ENCODE assay signal across 11 cellular contexts in genomic region chr22:26481694-26482093, GRCh38. TPM values are rescaled to one million over a fixed set of nuclear protein-coding genes. Genes with fewer than 3 reads are reported as not detected.
DNase-seq lines count a peak whose midpoint lies in the region; ATAC-seq and TF ChIP-seq lines count a peak whose summit lies in the region.
"Had no signal": no experiment of that assay in that cellular context is flagged by ENCODE, and none has a peak within 500 bp of the region (broad histone marks: within the 10 kb centered on the region; RNA-seq: fewer than 3 reads in every experiment).

No MANE protein-coding gene starts in this region.

- H2AFZ ChIP-seq in DND-41 (ENCODE audit: low read depth, low read length), result no peak overlapping the region

- H3K4me3 Mint-ChIP-seq in IgD-negative memory B cell, result peak overlapping the region; percentile 44 to 97 (median 82)
- peak overlapping the region; percentile 96 for H3K4me3 Mint-ChIP-seq in nephron progenitor cell

- TF ChIP-seq CTCF in DND-41 (IDR thresholded peaks at IDR 0.05; ENCODE audit: borderline replicate concordance, extremely low read depth, low read length, poor library complexity, severe bottlenecking) (no peak), nephron progenitor cell (IDR thresholded peaks at IDR 0.05) (no peak)

- H3K9ac ChIP-seq in DND-41 (ENCODE audit: low read depth, low read length), result peak overlapping the region; percentile 80

- no peaks in the 10 kb centered on the region for H3K27me3 ChIP-seq in DND-41 (ENCODE audit: insufficient read depth, low read length, poor library complexity)
- H3K27me3 ChIP-seq: breast epithelium had no signal

- peak overlapping the region; percentile 97 for H3K27ac ChIP-seq in DND-41 (ENCODE audit: low read length)

- DNase-seq in DND-41, result no peak
- no peak for DNase-seq in activated naive CD4-positive, alpha-beta T cell treated with anti-CD3 and anti-CD28 coated beads, Interleukin-2, amount 50 U/mL, for 72 hours (ENCODE audit: low spot score in 2 of 2)
- DNase-seq in nephron progenitor cell, result no peak
- no peak for DNase-seq in NCI-H526 treated with DMSO at 0.1 percent for 48 hours (lab: John Stamatoyannopoulos, UW)
- DNase-seq in KG1 (lab: John Stamatoyannopoulos, UW), result no peak
- no peak for DNase-seq in UCSD-AML1 (lab: John Stamatoyannopoulos, UW; ENCODE audit: unreplicated experiment)
- DNase-seq: midbrain; NCI-H526; stimulated activated CD4-positive, alpha-beta T cell treated with anti-CD3 and anti-CD28 coated beads, Interleukin-12 subunit alpha, Interleukin-12 subunit beta, amount 100 ng/mL, for 4 hours had no signal

- ATAC-seq in DND-41 (ENCODE audit: insufficient read depth, low read depth), result no peak
- ATAC-seq in activated naive CD4-positive, alpha-beta T cell treated with anti-CD3 and anti-CD28 coated beads, Interleukin-2, amount 50 U/mL, for 72 hours, result peak; percentile 8 to 36

- no peaks in the 10 kb centered on the region for H3K9me3 ChIP-seq in DND-41 (ENCODE audit: insufficient read depth, low read length, severe bottlenecking)
- H3K9me3 ChIP-seq: breast epithelium had no signal

- peaks cover 98% of the 10 kb centered on the region for H3K79me2 ChIP-seq in DND-41 (ENCODE audit: insufficient read depth, low read length)

- H3K27me3 Mint-ChIP-seq in IgD-negative memory B cell (no peaks in the 10 kb centered on the region), nephron progenitor cell (ENCODE audit: low read depth, poor library complexity) (no peaks in the 10 kb centered on the region)

- peaks cover 91% of the 10 kb centered on the region for H3K4me1 ChIP-seq in DND-41 (ENCODE audit: insufficient read depth, low read length)

- no peaks in the 10 kb centered on the region for H4K20me1 ChIP-seq in DND-41 (ENCODE audit: insufficient read depth, low read length)

- H3K36me3 Mint-ChIP-seq in IgD-negative memory B cell, result peaks cover 6% of the 10 kb centered on the region
- H3K36me3 Mint-ChIP-seq in activated naive CD4-positive, alpha-beta T cell treated with anti-CD3 and anti-CD28 coated beads, Interleukin-2, amount 50 U/mL, for 72 hours, result peaks cover 37 to 53% of the 10 kb centered on the region in 2 donors
- H3K36me3 Mint-ChIP-seq in nephron progenitor cell (ENCODE audit: low read depth), result peaks cover 20% of the 10 kb centered on the region

- peak overlapping the region in 1 of 2 experiments; percentile 91; a peak in 2 of 4 replicates for H3K4me3 ChIP-seq in DND-41 (ENCODE audit: low read depth in 1 of 2, low read length in 2 of 2)
- H3K4me3 ChIP-seq: breast epithelium had no signal

- H3K4me1 Mint-ChIP-seq in IgD-negative memory B cell (peaks cover 50 to 65% (median 51%) of the 10 kb centered on the region in 3 donors), nephron progenitor cell (peaks cover 75% of the 10 kb centered on the region)

- H3K36me3 ChIP-seq in DND-41 (ENCODE audit: insufficient read depth, low read length), result peaks cover 37% of the 10 kb centered on the region
- H3K36me3 ChIP-seq: breast epithelium had no signal

- peak overlapping the region; percentile 77 to 98 (median 95) for H3K27ac Mint-ChIP-seq in IgD-negative memory B cell
- peak overlapping the region; percentile 93 to 99 for H3K27ac Mint-ChIP-seq in activated naive CD4-positive, alpha-beta T cell treated with anti-CD3 and anti-CD28 coated beads, Interleukin-2, amount 50 U/mL, for 72 hours
- peak overlapping the region; percentile 68 for H3K27ac Mint-ChIP-seq in nephron progenitor cell

- H3K9me3 Mint-ChIP-seq in IgD-negative memory B cell (no peaks in the 10 kb centered on the region), nephron progenitor cell (no peaks in the 10 kb centered on the region)
- H3K9me3 Mint-ChIP-seq in activated naive CD4-positive, alpha-beta T cell treated with anti-CD3 and anti-CD28 coated beads, Interleukin-2, amount 50 U/mL, for 72 hours, result no peaks in the 10 kb centered on the region

- peak overlapping the region; percentile 90 for H3K4me2 ChIP-seq in DND-41 (ENCODE audit: insufficient read depth, low read length)

RNA-seq across cellular contexts. Expression of gene HPS4, which starts 1.9 kb away (rescaled TPM):
- polyA plus RNA-seq in IgD-negative memory B cell, result 19.8 TPM
- 10 to 100 TPM; 51.3 to 62.6 TPM for total RNA-seq in activated naive CD4-positive, alpha-beta T cell treated with anti-CD3 and anti-CD28 coated beads, Interleukin-2, amount 50 U/mL, for 72 hours

RNA-seq across cellular contexts. Expression of gene SRRD, which starts 2.0 kb away (rescaled TPM):
- 23.1 TPM for polyA plus RNA-seq in IgD-negative memory B cell
- total RNA-seq in activated naive CD4-positive, alpha-beta T cell treated with anti-CD3 and anti-CD28 coated beads, Interleukin-2, amount 50 U/mL, for 72 hours, result 10 to 100 TPM; 18.6 to 27.4 TPM

RNA-seq across cellular contexts. Expression of gene TFIP11, which starts 30.6 kb away (rescaled TPM):
- 32.3 TPM for polyA plus RNA-seq in IgD-negative memory B cell
- 10 to 100 TPM; 45.5 to 49.3 TPM for total RNA-seq in activated naive CD4-positive, alpha-beta T cell treated with anti-CD3 and anti-CD28 coated beads, Interleukin-2, amount 50 U/mL, for 72 hours

RNA-seq across cellular contexts. Expression of gene ASPHD2, which starts 52.6 kb away (rescaled TPM):
- polyA plus RNA-seq in IgD-negative memory B cell, result 5.7 TPM
- 10 to 100 TPM in 1 of 2 donors, 1 to 10 TPM in 1; 3.5 to 15.1 TPM for total RNA-seq in activated naive CD4-positive, alpha-beta T cell treated with anti-CD3 and anti-CD28 coated beads, Interleukin-2, amount 50 U/mL, for 72 hours
